12 cellular contexts compared by ENCODE assay signal in the genomic region with DNA sequence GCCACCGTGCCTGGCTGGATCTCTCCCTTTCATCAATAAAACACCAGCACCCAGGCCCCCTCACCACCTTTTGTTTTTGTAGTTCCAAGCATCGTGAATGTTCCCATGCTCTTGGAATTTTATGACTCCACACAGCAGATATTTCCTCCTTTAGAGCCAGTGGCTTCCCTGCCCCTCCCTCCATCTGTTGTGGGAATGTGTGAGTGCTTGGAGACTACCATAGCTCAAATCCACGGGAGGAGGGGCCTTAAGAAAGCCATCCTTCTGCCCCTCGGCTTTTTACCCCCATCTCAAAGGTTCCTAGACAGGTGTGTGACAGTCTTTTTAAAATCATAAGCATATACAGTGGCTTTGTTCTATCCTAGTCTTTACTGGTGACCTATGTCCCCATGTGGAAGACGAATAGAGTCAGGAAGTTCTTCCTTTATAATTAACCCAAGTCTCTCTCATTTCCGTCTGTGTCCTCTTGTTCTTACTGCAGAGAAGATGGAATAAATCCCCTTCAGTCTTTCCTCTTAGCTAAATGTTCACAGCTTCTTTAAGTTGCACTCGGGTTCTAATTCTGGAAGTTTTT. TPM values are rescaled to one million over a fixed set of nuclear protein-coding genes. Genes with fewer than 3 reads are reported as not detected.
DNase-seq lines count a peak whose midpoint lies in the region; ATAC-seq, FAIRE-seq and TF ChIP-seq lines count a peak whose summit lies in the region.
"Had no signal": no experiment of that assay in that cellular context is flagged by ENCODE, and none has a peak within 500 bp of the region (broad histone marks: within the 10 kb centered on the region; RNA-seq: fewer than 3 reads in every experiment).

No MANE protein-coding gene starts in this region.

- no peak overlapping the region for H3K4me3 Mint-ChIP-seq in activated CD4-positive, alpha-beta T cell treated with anti-CD3 and anti-CD28 coated beads, Interleukin-2, amount 10 ng/mL, durations not matched to agents 7 days and 5 days
- H3K4me3 Mint-ChIP-seq: activated naive CD8-positive, alpha-beta T cell treated with anti-CD3 and anti-CD28 coated beads, Interleukin-2, amount 10 ng/mL, durations not matched to agents 7 days and 5 days had no signal

- no peaks in the 10 kb centered on the region for H3K9me1 ChIP-seq in K562 (ENCODE audit: control insufficient read depth, insufficient read depth, low read length)

- BruUV-seq in K562 (replicated peaks; lab: Mats Ljungman, UMichigan): no TSS peak

- no peaks in the 10 kb centered on the region for H3K36me3 ChIP-seq in K562 (ENCODE audit: control insufficient read depth, insufficient read depth, low read length)
- H3K36me3 ChIP-seq in hepatocyte (replicated peaks; ENCODE audit: insufficient read depth, low read depth): no peaks in the 10 kb centered on the region

- DNase-seq in ELF-1 (ENCODE audit: low read depth, low spot score) (peak; percentile 46), K562 (ENCODE audit: extremely low read depth in 1 of 4, low spot score in 3 of 4) (no peak), hepatocyte (ENCODE audit: low spot score) (no peak), skeletal muscle cell (ENCODE audit: low read depth) (peak; percentile 70)
- DNase-seq in activated effector memory CD4-positive, alpha-beta T cell treated with Interleukin-2 at 50 U/mL for 16 hours: no peak
- DNase-seq in activated CD4-positive, alpha-beta T cell treated with anti-CD3 and anti-CD28 coated beads, Interleukin-2, amount 10 ng/mL, durations not matched to agents 7 days and 5 days: no peak
- DNase-seq: activated naive CD8-positive, alpha-beta T cell treated with anti-CD3 and anti-CD28 coated beads, Interleukin-2, amount 10 ng/mL, durations not matched to agents 7 days and 5 days; DMS79 treated with DMSO at 0.1 percent for 48 hours; NCI-H1930; T-helper 2 cell had no signal

- intact Hi-C loops in K562 (cut with micrococcal nuclease): no loop called here

- no peaks in the 10 kb centered on the region for H3K27me3 Mint-ChIP-seq in activated CD4-positive, alpha-beta T cell treated with anti-CD3 and anti-CD28 coated beads, Interleukin-2, amount 10 ng/mL, durations not matched to agents 7 days and 5 days
- H3K27me3 Mint-ChIP-seq: activated naive CD8-positive, alpha-beta T cell treated with anti-CD3 and anti-CD28 coated beads, Interleukin-2, amount 10 ng/mL, durations not matched to agents 7 days and 5 days had no signal

- H3K79me2 ChIP-seq in K562 (ENCODE audit: control insufficient read depth, insufficient read depth, low read length): no peaks in the 10 kb centered on the region
- H3K79me2 ChIP-seq in hepatocyte: peaks cover 71% of the 10 kb centered on the region

- H2AFZ ChIP-seq in K562 (ENCODE audit: low read depth, low read length) (no peak overlapping the region), hepatocyte (no peak overlapping the region)

- no peak overlapping the region for H3K9ac ChIP-seq in K562 (ENCODE audit: insufficient read depth in 1 of 2, low read depth in 2 of 2, low read length in 2 of 2)

- H3K9me3 ChIP-seq in K562 (replicated peaks; ENCODE audit: control insufficient read depth, insufficient read depth, low read depth, low read length) (no peaks in the 10 kb centered on the region), hepatocyte (ENCODE audit: low read depth) (no peaks in the 10 kb centered on the region)

- H3K27ac Mint-ChIP-seq in activated CD4-positive, alpha-beta T cell treated with anti-CD3 and anti-CD28 coated beads, Interleukin-2, amount 10 ng/mL, durations not matched to agents 7 days and 5 days: no peak overlapping the region
- H3K27ac Mint-ChIP-seq: activated naive CD8-positive, alpha-beta T cell treated with anti-CD3 and anti-CD28 coated beads, Interleukin-2, amount 10 ng/mL, durations not matched to agents 7 days and 5 days had no signal

- no peak for TF ChIP-seq EP300 in K562 (IDR thresholded peaks at IDR 0.05; ENCODE audit: low read length)

- in situ Hi-C loops in K562 (cut with MboI): no loop called here

- no peak overlapping the region for H3K27ac ChIP-seq in K562 (ENCODE audit: extremely low read depth, low read depth, low read length)
- H3K27ac ChIP-seq in hepatocyte: peak overlapping the region; percentile 19

- peaks cover 12% of the 10 kb centered on the region for H3K36me3 Mint-ChIP-seq in activated CD4-positive, alpha-beta T cell treated with anti-CD3 and anti-CD28 coated beads, Interleukin-2, amount 10 ng/mL, durations not matched to agents 7 days and 5 days (ENCODE audit: low read depth)

- no peak for TF ChIP-seq RAD21 in K562 (CRISPR knock-in tag; conservative IDR thresholded peaks at IDR 0.05 in 1 of 2, IDR thresholded peaks at IDR 0.05 in 1 of 2)

- POLR2A ChIA-PET in K562 (lab: Yijun Ruan, JAX): interaction anchor here (0.6 to 1.8 kb wide), 2 partner anchors 13 to 23 kb away, joined by 3 to 5 read pairs; no protein-coding TSS in a partner anchor
- POLR2A ChIA-PET in activated CD4-positive, alpha-beta T cell treated with anti-CD3 and anti-CD28 coated beads, Interleukin-2, amount 10 ng/mL, durations not matched to agents 7 days and 5 days (lab: Charles Lee): no interaction called here

- peak; percentile 37 for FAIRE-seq in K562 (lab: Jason Lieb, UNC)

- H3K4me3 ChIP-seq in K562 (no peak overlapping the region), hepatocyte (no peak overlapping the region), skeletal muscle cell (ENCODE audit: low read depth, low read length) (no peak overlapping the region)

- H3K4me1 ChIP-seq in K562 (replicated peaks in 1 of 2; ENCODE audit: control insufficient read depth in 2 of 2, insufficient read depth in 2 of 2, low read length in 2 of 2) (peaks cover 0 to 3% of the 10 kb centered on the region in 2 experiments; a peak in 1 of 5 replicates), hepatocyte (ENCODE audit: insufficient read depth) (peaks cover 3% of the 10 kb centered on the region)

- 29% methylated on average over 6 of the region's 7 CpGs for WGBS in K562 (ENCODE audit: insufficient coverage, low coverage, missing lambda C conversion rate)
- WGBS in hepatocyte (ENCODE audit: low lambda C conversion rate, missing lambda C conversion rate): 68% methylated on average over 7 of the region's 7 CpGs

- CTCF ChIA-PET in K562 (lab: Yijun Ruan, JAX; ENCODE audit: low intra/inter-chr PET ratio): no interaction called here
- CTCF ChIA-PET in activated CD4-positive, alpha-beta T cell treated with anti-CD3 and anti-CD28 coated beads, Interleukin-2, amount 10 ng/mL, durations not matched to agents 7 days and 5 days (lab: Charles Lee): interaction anchor here (1.5 to 3.0 kb wide), 2 partner anchors 10 to 13 kb away, joined by 5 to 13 read pairs; no protein-coding TSS in a partner anchor

- H3K9me2 ChIP-seq in hepatocyte (replicated peaks; ENCODE audit: insufficient read depth): no peaks in the 10 kb centered on the region

- no peaks in the 10 kb centered on the region for H4K20me1 ChIP-seq in K562 (replicated peaks; ENCODE audit: control insufficient read depth, insufficient read depth, low read length)
- H4K20me1 ChIP-seq in hepatocyte (ENCODE audit: insufficient read depth, poor library complexity, severe bottlenecking): no peaks in the 10 kb centered on the region

- ATAC-seq in K562 (no peak), GM21528 (IDR thresholded peaks at IDR 0.05; ENCODE audit: low FRiP score, unreplicated experiment) (no peak), HG02759 (IDR thresholded peaks at IDR 0.05; ENCODE audit: unreplicated experiment) (no peak)

- no peak for TF ChIP-seq CTCF in K562 (IDR thresholded peaks at IDR 0.05 in 2 of 3, conservative IDR thresholded peaks at IDR 0.05 in 1 of 3; ENCODE audit: insufficient read depth in 2 of 3, low read depth in 1 of 3, low read length in 3 of 3)
- TF ChIP-seq CTCF in hepatocyte (IDR thresholded peaks at IDR 0.05; ENCODE audit: poor library complexity): no peak

- peaks cover 47% of the 10 kb centered on the region for H3K4me1 Mint-ChIP-seq in activated CD4-positive, alpha-beta T cell treated with anti-CD3 and anti-CD28 coated beads, Interleukin-2, amount 10 ng/mL, durations not matched to agents 7 days and 5 days

- H3K27me3 ChIP-seq in K562 (ENCODE audit: control insufficient read depth in 2 of 2, insufficient read depth in 2 of 2, low read length in 2 of 2): no peaks in the 10 kb centered on the region
- H3K27me3 ChIP-seq in hepatocyte: no peaks in the 10 kb centered on the region

- H3K9me3 Mint-ChIP-seq in activated CD4-positive, alpha-beta T cell treated with anti-CD3 and anti-CD28 coated beads, Interleukin-2, amount 10 ng/mL, durations not matched to agents 7 days and 5 days: peaks cover 3% of the 10 kb centered on the region
- H3K9me3 Mint-ChIP-seq: activated naive CD8-positive, alpha-beta T cell treated with anti-CD3 and anti-CD28 coated beads, Interleukin-2, amount 10 ng/mL, durations not matched to agents 7 days and 5 days had no signal

- TF ChIP-seq POLR2A in K562 (conservative IDR thresholded peaks at IDR 0.05): no peak

- H3K4me2 ChIP-seq in K562 (ENCODE audit: insufficient read depth, low read length) (no peak overlapping the region), hepatocyte (no peak overlapping the region)

TF ChIP-seq in K562, 482 proteins besides CTCF, POLR2A, EP300 and RAD21 (continues in another document):
- TF ChIP-seq POLR2B (IDR thresholded peaks at IDR 0.05; ENCODE audit: low read depth, partially characterized antibody) (no peak), CBFA2T3 (IDR thresholded peaks at IDR 0.05) (no peak), CHCHD3 (CRISPR knock-in tag; IDR thresholded peaks at IDR 0.05) (no peak), CSDE1 (IDR thresholded peaks at IDR 0.05) (no peak)

RNA-seq across cellular contexts. Expression of a gene that starts 47.3 kb away (rescaled TPM):
- 5.5 and 7.2 TPM in 2 replicates for total RNA-seq in K562 (2011; cell fraction: chromatin; rRNA removed; ENCODE audit: low replicate concordance)
- total RNA-seq in K562 (2011; cell fraction: nucleolus; rRNA removed): 2.8 and 3.0 TPM in 2 replicates
- 3.4 and 5.6 TPM in 2 replicates for total RNA-seq in K562 (2011; cell fraction: nucleoplasm; rRNA removed)
- total RNA-seq in K562 (2014; rRNA removed) (0.14 and 1.1 TPM in 2 replicates), K562 (2014; rRNA removed; fragmentation: Illumina TruSeq; extraction: Trizol) (0.47 and 0.57 TPM in 2 replicates), K562 (2015; rRNA removed; fragmentation: Illumina TruSeq; extraction: Trizol) (0.33 and 0.38 TPM in 2 replicates), K562 (2021) (0.54 and 0.71 TPM in 2 replicates), hepatocyte (17.5 and 26.0 TPM in 2 replicates)
- polyA plus RNA-seq in K562 (2011; rRNA removed) (2.4 and 3.2 TPM in 2 replicates), K562 (2014; fragmentation: Illumina TruSeq; extraction: Trizol) (0.61 and 0.83 TPM in 2 replicates), K562 (2014; fragmentation: Nextera tagmentation; extraction: Ambion mirVana) (under 1 TPM; 0.11 to 0.13 TPM), K562 (2014; rRNA removed) (0.59 and 0.68 TPM in 2 replicates), hepatocyte (20.2 and 21.0 TPM in 2 replicates)
- polyA plus RNA-seq in K562 (2011; cell fraction: cytosol; rRNA removed): 1.1 and 1.7 TPM in 2 replicates
- 3.9 and 5.7 TPM in 2 replicates for polyA plus RNA-seq in K562 (2011; cell fraction: nucleus; rRNA removed)
- 0.40 and 0.53 TPM in 2 replicates for polyA plus RNA-seq in K562 (2012)
- polyA minus RNA-seq in K562 (2011; rRNA and poly(A)+ RNA removed): 1.8 and 2.3 TPM in 2 replicates
- 0.67 and 2.2 TPM in 2 replicates for polyA minus RNA-seq in K562 (2011; cell fraction: cytosol; rRNA and poly(A)+ RNA removed)
- 1.2 and 2.1 TPM in 2 replicates for polyA minus RNA-seq in K562 (2011; cell fraction: nucleus; rRNA and poly(A)+ RNA removed)
- total RNA-seq in activated CD4-positive, alpha-beta T cell treated with anti-CD3 and anti-CD28 coated beads, Interleukin-2, amount 10 ng/mL, durations not matched to agents 7 days and 5 days: 10 to 100 TPM in 1 of 2 experiments, 1 to 10 TPM in 1; 9.4 to 13.2 TPM

Comparison
In these comparisons a context has a peak if more than half of its experiments do, and no peak if none do; other contexts are left out.
1. DNase-seq: peak in ELF-1 (single experiment) and skeletal muscle cell (single experiment); none in K562 (0 of 4), hepatocyte (single experiment), activated effector memory CD4-positive, alpha-beta T cell treated with Interleukin-2 at 50 U/mL for 16 hours (single experiment) and activated CD4-positive, alpha-beta T cell treated with anti-CD3 and anti-CD28 coated beads, Interleukin-2, amount 10 ng/mL, durations not matched to agents 7 days and 5 days (single experiment).